In genomic region chr5:39189297-39189955, GRCh38 we compare ENCODE assay signal across 15 cellular contexts. TPM values are rescaled to one million over a fixed set of nuclear protein-coding genes. Genes with fewer than 3 reads are reported as not detected.
DNase-seq lines count a peak whose midpoint lies in the region; ATAC-seq, FAIRE-seq and TF ChIP-seq lines count a peak whose summit lies in the region.
"Had no signal": no experiment of that assay in that cellular context is flagged by ENCODE, and none has a peak within 500 bp of the region (broad histone marks: within the 10 kb centered on the region; RNA-seq: fewer than 3 reads in every experiment).

No MANE protein-coding gene starts in this region.

- intact Hi-C loops in activated CD4-positive, alpha-beta T cell treated with anti-CD3 and anti-CD28 coated beads for 36 hours (cut with DNase I, micrococcal nuclease) = loop anchor here in 1 of 2 experiments (1.0 kb wide), 1 partner anchor 11 kb away; no protein-coding TSS in a partner anchor
- intact Hi-C loops in activated CD8-positive, alpha-beta T cell treated with anti-CD3 and anti-CD28 coated beads for 36 hours (cut with micrococcal nuclease) = no loop called here
- intact Hi-C loops in psoas muscle (cut with DNase I) (no loop called here), PC-3 (cut with micrococcal nuclease) (no loop called here), head of caudate nucleus (cut with DNase I) (no loop called here)

- WGBS in small intestine, 3 donors = 56 to 70% (median 57%) methylated on average over 4 of the region's 4 CpGs
- WGBS in psoas muscle, 3 donors = 75 to 82% (median 79%) methylated on average over 4 of the region's 4 CpGs

- H3K27ac ChIP-seq in small intestine (ENCODE audit: low read depth in 1 of 2, low read length in 1 of 2) (peak overlapping the region; percentile 4 to 22), psoas muscle (no peak overlapping the region), PC-3 (ENCODE audit: low read length) (no peak overlapping the region)

- H3K4me3 ChIP-seq in Loucy (ENCODE audit: low read length, poor library complexity, severe bottlenecking) (peak overlapping the region; percentile 89), small intestine (ENCODE audit: low read depth in 1 of 2, low read length in 2 of 2) (no peak overlapping the region), psoas muscle (no peak overlapping the region), PC-3 (ENCODE audit: low read length) (no peak overlapping the region)
- H3K4me3 ChIP-seq: dorsolateral prefrontal cortex had no signal

- TF ChIP-seq CTCF in Loucy (conservative IDR thresholded peaks at IDR 0.05; ENCODE audit: low read length) (no peak), psoas muscle (IDR thresholded peaks at IDR 0.05) (no peak), PC-3 (conservative IDR thresholded peaks at IDR 0.05; ENCODE audit: low read depth, low read length) (no peak)
- TF ChIP-seq CTCF in activated CD8-positive, alpha-beta T cell treated with anti-CD3 and anti-CD28 coated beads for 36 hours (IDR thresholded peaks at IDR 0.05) = no peak

- H3K79me2 ChIP-seq in Loucy (ENCODE audit: insufficient read depth, low read length) (peaks cover 92% of the 10 kb centered on the region), PC-3 (ENCODE audit: low read length) (no peaks in the 10 kb centered on the region)

- no TSS peak for BruUV-seq in PC-3 (replicated peaks; lab: Mats Ljungman, UMichigan)

- H3F3A ChIP-seq in Loucy (ENCODE audit: low read depth) (peaks cover 12% of the 10 kb centered on the region), PC-3 (ENCODE audit: low read length, unreplicated experiment) (no peaks in the 10 kb centered on the region)

- peaks cover 3% of the 10 kb centered on the region for H3K36me3 Mint-ChIP-seq in activated CD4-positive, alpha-beta T cell treated with anti-CD3 and anti-CD28 coated beads for 36 hours (ENCODE audit: low read depth)
- H3K36me3 Mint-ChIP-seq in activated CD8-positive, alpha-beta T cell treated with anti-CD3 and anti-CD28 coated beads for 36 hours (ENCODE audit: low read depth) = peaks cover 13% of the 10 kb centered on the region

- FAIRE-seq in small intestine (lab: Jason Lieb, UNC) = no peak
- FAIRE-seq: A204.1, D721Med had no signal

- H4K20me1 ChIP-seq in Loucy (ENCODE audit: insufficient read depth, low read length, poor library complexity, severe bottlenecking) = no peaks in the 10 kb centered on the region
- no peaks in the 10 kb centered on the region for H4K20me1 ChIP-seq in PC-3 (ENCODE audit: low read length)

- H3K9ac ChIP-seq in Loucy (ENCODE audit: low read depth, low read length, poor library complexity, severe bottlenecking) (peak overlapping the region; percentile 90), PC-3 (ENCODE audit: low read length) (no peak overlapping the region)

- H3K9me2 ChIP-seq in Loucy (replicated peaks; ENCODE audit: low read depth, low read length) (no peaks in the 10 kb centered on the region), PC-3 (replicated peaks; ENCODE audit: low read length) (no peaks in the 10 kb centered on the region)

- peak overlapping the region; percentile 94 for H3K4me2 ChIP-seq in Loucy (ENCODE audit: low read depth, low read length, poor library complexity, severe bottlenecking)
- no peak overlapping the region for H3K4me2 ChIP-seq in PC-3 (ENCODE audit: low read length)

- CTCF ChIA-PET in activated CD4-positive, alpha-beta T cell treated with anti-CD3 and anti-CD28 coated beads for 36 hours (lab: Charles Lee) = interaction anchor here (0.7 to 5.2 kb wide), 15 partner anchors 9 to 117 kb away, joined by 3 to 31 read pairs (median 4); no protein-coding TSS in a partner anchor
- CTCF ChIA-PET in activated CD8-positive, alpha-beta T cell treated with anti-CD3 and anti-CD28 coated beads for 36 hours (lab: Charles Lee) = interaction anchor here (0.8 to 3.5 kb wide), 12 partner anchors 9 to 94 kb away, joined by 3 to 25 read pairs (median 6); no protein-coding TSS in a partner anchor
- CTCF ChIA-PET in PC-3 (lab: Charles Lee) = no interaction called here

- no peak for DNase-seq in activated CD4-positive, alpha-beta T cell treated with anti-CD3 and anti-CD28 coated beads for 36 hours
- DNase-seq in activated CD4-positive, alpha-beta T cell treated with anti-CD3 and anti-CD28 coated beads for 48 hours = no peak
- no peak for DNase-seq in activated CD8-positive, alpha-beta T cell treated with anti-CD3 and anti-CD28 coated beads for 36 hours
- DNase-seq in small intestine = no peak
- DNase-seq in psoas muscle = no peak
- DNase-seq in PC-3 = no peak
- DNase-seq in head of caudate nucleus = no peak
- DNase-seq: dorsolateral prefrontal cortex, NCI-H510A, occipital lobe, T1000 had no signal

- no peak overlapping the region for H2AFZ ChIP-seq in Loucy (ENCODE audit: low read length)
- H2AFZ ChIP-seq in PC-3 (ENCODE audit: low read length) = no peak overlapping the region

- POLR2A ChIA-PET in activated CD4-positive, alpha-beta T cell treated with anti-CD3 and anti-CD28 coated beads for 36 hours (lab: Charles Lee) = interaction anchor here (0.7 to 0.9 kb wide), 2 partner anchors 11 to 12 kb away, joined by 3 to 10 read pairs; no protein-coding TSS in a partner anchor
- POLR2A ChIA-PET in activated CD8-positive, alpha-beta T cell treated with anti-CD3 and anti-CD28 coated beads for 36 hours (lab: Charles Lee) = interaction anchor here (0.6 to 18.3 kb wide), 10 partner anchors 9 to 1466 kb away, joined by 3 to 202 read pairs (median 4); no protein-coding TSS in a partner anchor
- POLR2A ChIA-PET in PC-3 (lab: Charles Lee; ENCODE audit: unreplicated experiment) = no interaction called here

- H3K4me1 ChIP-seq in Loucy (ENCODE audit: insufficient read depth, low read length, poor library complexity, severe bottlenecking) (peaks cover 91% of the 10 kb centered on the region), small intestine (ENCODE audit: control insufficient read depth in 2 of 2, insufficient read depth in 1 of 2, low read depth in 1 of 2, low read length in 1 of 2) (no peaks in the 10 kb centered on the region), psoas muscle (no peaks in the 10 kb centered on the region), PC-3 (ENCODE audit: insufficient read depth, low read length) (peaks cover 11% of the 10 kb centered on the region)

- peak overlapping the region; percentile 59 for H3K4me3 Mint-ChIP-seq in activated CD4-positive, alpha-beta T cell treated with anti-CD3 and anti-CD28 coated beads for 36 hours
- H3K4me3 Mint-ChIP-seq in activated CD8-positive, alpha-beta T cell treated with anti-CD3 and anti-CD28 coated beads for 36 hours = peak overlapping the region; percentile 72

- H3K9me3 ChIP-seq in Loucy (ENCODE audit: insufficient read depth, low read depth, low read length) (no peaks in the 10 kb centered on the region), small intestine (ENCODE audit: control insufficient read depth, low read depth) (no peaks in the 10 kb centered on the region), psoas muscle (no peaks in the 10 kb centered on the region), PC-3 (ENCODE audit: low read length) (no peaks in the 10 kb centered on the region)

- no peaks in the 10 kb centered on the region for H3K27me3 Mint-ChIP-seq in activated CD4-positive, alpha-beta T cell treated with anti-CD3 and anti-CD28 coated beads for 36 hours
- no peaks in the 10 kb centered on the region for H3K27me3 Mint-ChIP-seq in activated CD8-positive, alpha-beta T cell treated with anti-CD3 and anti-CD28 coated beads for 36 hours

- no peaks in the 10 kb centered on the region for H3K9me3 Mint-ChIP-seq in activated CD4-positive, alpha-beta T cell treated with anti-CD3 and anti-CD28 coated beads for 36 hours (ENCODE audit: low read depth)
- no peaks in the 10 kb centered on the region for H3K9me3 Mint-ChIP-seq in activated CD8-positive, alpha-beta T cell treated with anti-CD3 and anti-CD28 coated beads for 36 hours

- no peaks in the 10 kb centered on the region for H3K36me3 ChIP-seq in Loucy (ENCODE audit: insufficient read depth, low read length)
- no peaks in the 10 kb centered on the region for H3K36me3 ChIP-seq in small intestine (ENCODE audit: control insufficient read depth in 2 of 2, insufficient read depth in 2 of 2, low read length in 2 of 2)
- no peaks in the 10 kb centered on the region for H3K36me3 ChIP-seq in psoas muscle (ENCODE audit: insufficient read depth in 1 of 2, low read depth in 1 of 2)
- H3K36me3 ChIP-seq in PC-3 (ENCODE audit: low read depth, low read length) = no peaks in the 10 kb centered on the region

- H3K27me3 ChIP-seq in Loucy (ENCODE audit: insufficient read depth, low read length, poor library complexity, severe bottlenecking) = no peaks in the 10 kb centered on the region
- H3K27me3 ChIP-seq in small intestine (ENCODE audit: control insufficient read depth in 2 of 2, insufficient read depth in 2 of 2, low read length in 2 of 2) = no peaks in the 10 kb centered on the region
- H3K27me3 ChIP-seq in psoas muscle (ENCODE audit: insufficient read depth in 3 of 3, low read length in 2 of 3) = no peaks in the 10 kb centered on the region
- no peaks in the 10 kb centered on the region for H3K27me3 ChIP-seq in PC-3 (ENCODE audit: low read length)

- peaks cover 93% of the 10 kb centered on the region for H3K4me1 Mint-ChIP-seq in activated CD4-positive, alpha-beta T cell treated with anti-CD3 and anti-CD28 coated beads for 36 hours
- H3K4me1 Mint-ChIP-seq in activated CD8-positive, alpha-beta T cell treated with anti-CD3 and anti-CD28 coated beads for 36 hours (ENCODE audit: low read depth) = peaks cover 89% of the 10 kb centered on the region

- peak overlapping the region; percentile 92 for H3K27ac Mint-ChIP-seq in activated CD4-positive, alpha-beta T cell treated with anti-CD3 and anti-CD28 coated beads for 36 hours
- H3K27ac Mint-ChIP-seq in activated CD8-positive, alpha-beta T cell treated with anti-CD3 and anti-CD28 coated beads for 36 hours = peak overlapping the region; percentile 96

- ATAC-seq in activated CD4-positive, alpha-beta T cell treated with anti-CD3 and anti-CD28 coated beads for 36 hours = no peak
- no peak for ATAC-seq in activated CD8-positive, alpha-beta T cell treated with anti-CD3 and anti-CD28 coated beads for 36 hours
- ATAC-seq in psoas muscle (no peak), PC-3 (no peak)

RNA-seq across cellular contexts. Expression of gene FYB1, which starts 29.9 kb away (rescaled TPM):
- total RNA-seq in activated CD4-positive, alpha-beta T cell treated with anti-CD3 and anti-CD28 coated beads for 36 hours = 100 to 1,000 TPM; 109 to 171 TPM
- total RNA-seq in activated CD8-positive, alpha-beta T cell treated with anti-CD3 and anti-CD28 coated beads for 36 hours = 10 to 100 TPM; 82.8 to 83.0 TPM
- polyA plus RNA-seq in small intestine (10 to 100 TPM in 1 of 3 donors, 1 to 10 TPM in 2; 3.5 to 12.4 (median 3.6) TPM), psoas muscle (under 1 TPM; 0.22 to 0.35 (median 0.25) TPM)
- total RNA-seq in psoas muscle (1 to 10 TPM; 1.3 to 3.2 (median 2.3) TPM), PC-3 (2014; rRNA removed) (0.81 and 1.1 TPM in 2 replicates)
- total RNA-seq: HT-29 had no signal

Comparison
In these comparisons a context has a peak if more than half of its experiments do, and no peak if none do; other contexts are left out.
1. H3K27ac ChIP-seq: peak in small intestine (2 of 2); none in psoas muscle (single experiment) and PC-3 (single experiment).
2. RNA of gene FYB1, which starts 29.9 kb away (total RNA-seq): 109 to 171 TPM in activated CD4-positive, alpha-beta T cell treated with anti-CD3 and anti-CD28 coated beads for 36 hours and 82.8 to 83.0 TPM in activated CD8-positive, alpha-beta T cell treated with anti-CD3 and anti-CD28 coated beads for 36 hours; 1.3 to 3.2 TPM in psoas muscle and 0.81 to 1.1 TPM in PC-3; every median in the first group is over 10 times any median in the second.